18 cellular contexts compared by ENCODE assay signal in the genomic region with DNA sequence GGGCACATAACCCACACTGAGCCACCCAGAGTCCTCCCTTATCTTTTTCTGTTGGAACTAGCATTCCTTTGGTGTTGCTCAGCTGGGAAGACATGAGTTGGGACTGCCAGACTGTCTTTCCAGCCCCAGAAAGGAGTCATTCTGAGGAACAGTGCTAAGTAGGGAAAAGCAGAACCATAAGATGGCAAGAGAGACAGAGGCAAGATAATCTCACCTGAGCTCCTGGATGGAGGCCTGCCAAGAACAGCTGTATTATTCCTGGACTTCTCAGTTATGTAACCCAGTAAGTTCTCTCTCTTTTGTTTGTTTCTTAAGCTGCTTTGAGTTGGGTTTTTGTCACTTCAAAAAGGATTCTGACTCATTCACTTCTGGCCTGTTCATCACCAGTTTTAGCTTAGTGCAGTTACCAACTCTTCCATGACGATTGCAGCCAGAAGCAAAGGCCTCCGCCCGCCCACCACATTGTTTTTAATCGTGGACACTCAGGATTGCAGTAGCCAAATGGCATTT.
DNase-seq lines count a peak whose midpoint lies in the region; ATAC-seq, FAIRE-seq and TF ChIP-seq lines count a peak whose summit lies in the region.
"Had no signal": no experiment of that assay in that cellular context is flagged by ENCODE, and none has a peak within 500 bp of the region (broad histone marks: within the 10 kb centered on the region; RNA-seq: fewer than 3 reads in every experiment).

No MANE protein-coding gene starts in this region.

- H3K4me3 ChIP-seq in BJ (ENCODE audit: low read depth, low read length), result no peak overlapping the region
- H3K4me3 ChIP-seq: pancreas, Peyer's patch had no signal

- peak; percentile 50 for DNase-seq in BJ (ENCODE audit: low read depth)
- DNase-seq in NCI-H226, result peak; percentile 79
- peak; percentile 36 for DNase-seq in non-pigmented ciliary epithelial cell (ENCODE audit: low read depth)
- DNase-seq in GM12891 (ENCODE audit: insufficient read length, low spot score), result no peak
- DNase-seq in stimulated activated CD4-positive, alpha-beta T cell treated with anti-CD3 and anti-CD28 coated beads, Interleukin-2, amount 100 ng/mL, for 24 hours, result no peak
- DNase-seq: activated CD4-positive, alpha-beta T cell treated with anti-CD3 and anti-CD28 coated beads for 1 hour; activated CD8-positive, alpha-beta memory T cell treated with anti-CD3 and anti-CD28 coated beads, Interleukin-2, amount 50 U/mL, for 48 hours; cerebellar nuclear complex; DMS79; mesendoderm; NCI-H1417; NCI-H446; pancreas; Peyer's patch had no signal

- H3K36me3 ChIP-seq in BJ (ENCODE audit: control insufficient read depth, insufficient read depth, low read length), result no peaks in the 10 kb centered on the region
- H3K36me3 ChIP-seq: pancreas, Peyer's patch had no signal

- ATAC-seq in esophagus mucosa (peak; percentile 85), GM21717 (IDR thresholded peaks at IDR 0.05; ENCODE audit: unreplicated experiment) (no peak), GM18909 (IDR thresholded peaks at IDR 0.05; ENCODE audit: poor library complexity, unreplicated experiment) (no peak)
- ATAC-seq: pancreas had no signal

- TF ChIP-seq POLR2A in GM12891 (IDR thresholded peaks at IDR 0.05; ENCODE audit: low read depth, low read length), result no peak

- POLR2A ChIA-PET in BJ (lab: Charles Lee), result no interaction called here

- TF ChIP-seq CTCF in BJ (IDR thresholded peaks at IDR 0.05; ENCODE audit: insufficient read depth, low read depth, low read length), result no peak

- no peak for FAIRE-seq in GM12891 (lab: Jason Lieb, UNC)
- FAIRE-seq: endothelial cell of umbilical vein, pancreas had no signal

- CTCF ChIA-PET in BJ (lab: Yijun Ruan, JAX), result interaction anchor here (0.9 kb wide), 2 partner anchors 11 to 20 kb away, joined by 3 to 4 read pairs; no protein-coding TSS in a partner anchor

- no peaks in the 10 kb centered on the region for H3K27me3 ChIP-seq in BJ (ENCODE audit: control insufficient read depth, insufficient read depth, low read length)
- H3K27me3 ChIP-seq: pancreas, Peyer's patch had no signal

TF ChIP-seq in GM12891, 5 proteins besides CTCF, POLR2A, EP300 and RAD21:
- TF ChIP-seq TAF1 (IDR thresholded peaks at IDR 0.05; ENCODE audit: low read depth, low read length) (no peak), PAX5 (IDR thresholded peaks at IDR 0.05; ENCODE audit: insufficient read depth, low read length, severe bottlenecking) (no peak), POU2F2 (IDR thresholded peaks at IDR 0.05; ENCODE audit: low read depth, low read length) (no peak), SPI1 (IDR thresholded peaks at IDR 0.05; ENCODE audit: low read depth, low read length) (no peak), POLR2AphosphoS5 (IDR thresholded peaks at IDR 0.05; ENCODE audit: low read depth, low read length) (no peak)

Comparison
In these comparisons a context has a peak if more than half of its experiments do, and no peak if none do; other contexts are left out.
1. DNase-seq: peak in BJ (single experiment), NCI-H226 (single experiment) and non-pigmented ciliary epithelial cell (single experiment); none in GM12891 (single experiment) and stimulated activated CD4-positive, alpha-beta T cell treated with anti-CD3 and anti-CD28 coated beads, Interleukin-2, amount 100 ng/mL, for 24 hours (0 of 2).